ENCODE assay signal across 1 cellular context in genomic region chr12:24095245-24095644, GRCh38.
TF ChIP-seq lines count a peak whose summit lies in the region.

No MANE protein-coding gene starts in this region.

TF ChIP-seq in HEK293, 187 proteins besides CTCF, POLR2A, EP300 and RAD21 (continued from another document):
- peak; percentile 75 for TF ChIP-seq ZNF518A (tag by site-specific recombination; conservative IDR thresholded peaks at IDR 0.05; ENCODE audit: low read depth)
- TF ChIP-seq ZNF654 (tag by site-specific recombination; IDR thresholded peaks at IDR 0.05; ENCODE audit: low read depth), result peak; percentile 21; the same call in 1 of the 2 replicates
- no peak for TF ChIP-seq ZNF843 (tag by site-specific recombination; IDR thresholded peaks at IDR 0.05)
- 0 out of 2 replicates have a peak, but pooled peaks have one; percentile 18 for TF ChIP-seq ZNF629 (tag by site-specific recombination; IDR thresholded peaks at IDR 0.05)
- TF ChIP-seq ZNF560 (tag by site-specific recombination; IDR thresholded peaks at IDR 0.05; ENCODE audit: borderline replicate concordance), result 0 out of 2 replicates have a peak, but pooled peaks have one; percentile 16
